ENCODE assay signal across 1 cellular context in genomic region chr19:44072543-44073401, GRCh38.
TF ChIP-seq lines count a peak whose summit lies in the region.

No MANE protein-coding gene starts in this region.

TF ChIP-seq in K562, 482 proteins besides CTCF, POLR2A, EP300 and RAD21:
- TF ChIP-seq ZNF766 (CRISPR knock-in tag; conservative IDR thresholded peaks at IDR 0.05) (0 out of 2 replicates have a peak, but pooled peaks have one; percentile 11), CUX1 (CRISPR knock-in tag; IDR thresholded peaks at IDR 0.05) (no peak)
